Comparison of ENCODE assay signal across 9 cellular contexts in the genomic region with DNA sequence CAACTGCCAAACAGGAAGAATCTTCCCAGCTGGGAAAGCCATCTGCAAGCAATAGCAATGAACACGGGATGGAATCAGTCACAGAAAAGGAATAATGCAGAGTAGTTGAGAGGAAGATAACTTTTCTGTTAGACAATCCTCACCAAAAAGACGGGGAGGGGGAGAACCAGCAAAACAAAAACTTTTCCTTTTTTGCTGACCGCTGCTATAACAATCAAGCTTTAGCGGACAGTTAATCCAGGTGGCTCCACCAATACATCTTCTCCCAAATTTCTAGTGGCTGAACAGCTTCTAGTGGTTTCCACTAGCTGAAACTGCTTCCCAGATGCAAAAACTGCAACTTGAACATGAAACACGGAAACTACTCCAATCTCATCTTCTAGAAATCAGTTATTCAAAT. TPM values are rescaled to one million over a fixed set of nuclear protein-coding genes. Genes with fewer than 3 reads are reported as not detected.
DNase-seq lines count a peak whose midpoint lies in the region; ATAC-seq and TF ChIP-seq lines count a peak whose summit lies in the region.
"Had no signal": no experiment of that assay in that cellular context is flagged by ENCODE, and none has a peak within 500 bp of the region (broad histone marks: within the 10 kb centered on the region; RNA-seq: fewer than 3 reads in every experiment).

No MANE protein-coding gene starts in this region.

- no peak overlapping the region for H3K18ac ChIP-seq in IMR-90 (ENCODE audit: low read depth, low read length)

- peak overlapping the region; percentile 99 for H3K4me3 ChIP-seq in ACC112 (ENCODE audit: low read depth, low read length)
- H3K4me3 ChIP-seq in IMR-90 (ENCODE audit: insufficient read depth, low read depth, low read length): peak overlapping the region; percentile 87
- H3K4me3 ChIP-seq in mucosa of stomach (ENCODE audit: low read length): peak overlapping the region; percentile 85

- H4K20me1 ChIP-seq in IMR-90 (ENCODE audit: insufficient read depth, low read length): peaks cover 57% of the 10 kb centered on the region

- no peak for TF ChIP-seq RAD21 in IMR-90 (IDR thresholded peaks at IDR 0.05; ENCODE audit: low read length)

- DNase-seq in IMR-90 (no peak), DMS153 (lab: John Stamatoyannopoulos, UW) (no peak), NCI-H1048 (lab: John Stamatoyannopoulos, UW) (no peak)
- DNase-seq in central memory CD8-positive, alpha-beta T cell (ENCODE audit: low spot score in 2 of 2): no peak
- DNase-seq: NCI-H345 had no signal

- H3K9me3 Mint-ChIP-seq in central memory CD8-positive, alpha-beta T cell: no peaks in the 10 kb centered on the region

- H3K9me3 ChIP-seq in IMR-90 (ENCODE audit: control insufficient read depth, insufficient read depth, low read length) (no peaks in the 10 kb centered on the region), mucosa of stomach (ENCODE audit: control insufficient read depth, low read length) (no peaks in the 10 kb centered on the region)

- H3K27ac ChIP-seq in ACC112 (ENCODE audit: low read depth, low read length) (peak overlapping the region; percentile 84; the same call in 1 of the 2 replicates), IMR-90 (ENCODE audit: insufficient read depth, low read length) (peak overlapping the region; percentile 86)

- H3K56ac ChIP-seq in IMR-90 (ENCODE audit: extremely low read depth, insufficient read depth, low read length): peak overlapping the region; percentile 79

- WGBS in IMR-90 (ENCODE audit: extremely low coverage in 2 of 2, insufficient read length in 1 of 2), 2 experiments: 37% methylated on average over 2 of the region's 5 CpGs; no CpG with 5 or more reads in 1 of the 2 experiments

- peak overlapping the region; percentile 92 for H3K4me2 ChIP-seq in IMR-90 (ENCODE audit: low read depth, low read length)

- ATAC-seq in IMR-90 (ENCODE audit: low read depth) (no peak), HG02885 (IDR thresholded peaks at IDR 0.05; ENCODE audit: poor library complexity, unreplicated experiment) (no peak), HG02798 (IDR thresholded peaks at IDR 0.05; ENCODE audit: poor library complexity, unreplicated experiment) (no peak)
- no peak for ATAC-seq in central memory CD8-positive, alpha-beta T cell (replicated peaks; ENCODE audit: extremely low read depth, poor library complexity, severe bottlenecking)

- dilution Hi-C loops in IMR-90 (cut with HindIII; ENCODE audit: low sequenced_read_pairs, unreplicated experiment): no loop called here

- no peak overlapping the region for H2BK5ac ChIP-seq in IMR-90 (ENCODE audit: low read depth, low read length, poor library complexity, severe bottlenecking)

- H3K27ac Mint-ChIP-seq in central memory CD8-positive, alpha-beta T cell (ENCODE audit: low read depth): peak overlapping the region; percentile 94

- peaks cover 24% of the 10 kb centered on the region for H3K4me1 ChIP-seq in ACC112 (ENCODE audit: control insufficient read depth, insufficient read depth, low read length, unreplicated experiment)
- peaks cover 8% of the 10 kb centered on the region for H3K4me1 ChIP-seq in IMR-90 (ENCODE audit: control insufficient read depth, insufficient read depth, low read length)
- H3K4me1 ChIP-seq in mucosa of stomach (ENCODE audit: control insufficient read depth, insufficient read depth, low read length): peaks cover 42% of the 10 kb centered on the region

- no TSS peak for BruUV-seq in IMR-90 (replicated peaks; lab: Mats Ljungman, UMichigan)

- H3K4me3 Mint-ChIP-seq in central memory CD8-positive, alpha-beta T cell: peak overlapping the region; percentile 90

- TF ChIP-seq CTCF in IMR-90 (conservative IDR thresholded peaks at IDR 0.05; ENCODE audit: low read depth, low read length): no peak

- H3K27me3 ChIP-seq in ACC112 (ENCODE audit: insufficient read depth, low read length) (no peaks in the 10 kb centered on the region), IMR-90 (ENCODE audit: control insufficient read depth, insufficient read depth, low read length) (no peaks in the 10 kb centered on the region), mucosa of stomach (ENCODE audit: control insufficient read depth, insufficient read depth, low read length) (no peaks in the 10 kb centered on the region)

- H3K14ac ChIP-seq in IMR-90 (replicated peaks; ENCODE audit: low read depth, low read length): peak overlapping the region; percentile 69

- CTCF ChIA-PET in IMR-90 (lab: Yijun Ruan, JAX): interaction anchor here (0.6 to 1.0 kb wide), 3 partner anchors 9 to 95 kb away, joined by 3 read pairs; no protein-coding TSS in a partner anchor

- H4K8ac ChIP-seq in IMR-90 (ENCODE audit: low read depth in 2 of 2, low read length in 2 of 2): peak overlapping the region; percentile 16 to 84; a peak in 3 of 4 replicates

- H2BK20ac ChIP-seq in IMR-90 (ENCODE audit: low read depth, low read length): no peak overlapping the region

- H4K5ac ChIP-seq in IMR-90 (ENCODE audit: low read depth, low read length): no peak overlapping the region; the same call in 1 of the 2 replicates

- peaks cover 43% of the 10 kb centered on the region for H3K4me1 Mint-ChIP-seq in central memory CD8-positive, alpha-beta T cell

- H3K4ac ChIP-seq in IMR-90 (ENCODE audit: low read depth, low read length): peak overlapping the region; percentile 85

- H3K27me3 Mint-ChIP-seq in central memory CD8-positive, alpha-beta T cell: no peaks in the 10 kb centered on the region

- no peak for TF ChIP-seq POLR2A in IMR-90 (IDR thresholded peaks at IDR 0.05; ENCODE audit: low read depth, low read length)

- H3K23ac ChIP-seq in IMR-90 (ENCODE audit: low read depth, low read length): peak overlapping the region; percentile 86

- peak overlapping the region; percentile 99 for H2AK9ac ChIP-seq in IMR-90 (replicated peaks; ENCODE audit: low read depth, low read length, poor library complexity)

- H3K36me3 Mint-ChIP-seq in central memory CD8-positive, alpha-beta T cell (ENCODE audit: insufficient read depth): peaks cover 14% of the 10 kb centered on the region

- intact Hi-C loops in IMR-90 (cut with micrococcal nuclease): loop anchor here (2.0 to 5.0 kb wide), 4 partner anchors 46 to 300 kb away; a partner anchor contains a TSS

- no peak overlapping the region for H2BK15ac ChIP-seq in IMR-90 (ENCODE audit: low read depth, low read length)

- H2BK120ac ChIP-seq in IMR-90 (ENCODE audit: low read depth, low read length): no peak overlapping the region

- H3K9ac ChIP-seq in IMR-90 (ENCODE audit: low read depth, low read length) (peak overlapping the region; percentile 91), mucosa of stomach (ENCODE audit: low read length) (peak overlapping the region; percentile 95)

- H2AK5ac ChIP-seq in IMR-90 (ENCODE audit: low read depth, low read length): peak overlapping the region; percentile 70; the same call in 1 of the 2 replicates

- peak overlapping the region; percentile 48; the same call in 1 of the 2 replicates for H4K91ac ChIP-seq in IMR-90 (ENCODE audit: insufficient read depth, low read depth, low read length)

- POLR2A ChIA-PET in IMR-90 (lab: Charles Lee; ENCODE audit: unreplicated experiment): interaction anchor here (0.5 to 0.7 kb wide), 3 partner anchors 14 to 73 kb away, joined by 3 to 10 read pairs (median 4); no protein-coding TSS in a partner anchor

- in situ Hi-C loops in IMR-90 (cut with MboI; ENCODE audit: low sequenced_read_pairs): no loop called here

- H3K79me2 ChIP-seq in ACC112 (ENCODE audit: control insufficient read depth, insufficient read depth, low read length, unreplicated experiment): peaks cover 83% of the 10 kb centered on the region

- peaks cover 23 to 86% of the 10 kb centered on the region in 2 experiments for H3K79me1 ChIP-seq in IMR-90 (ENCODE audit: low read depth in 1 of 2, low read length in 2 of 2)

- no peaks in the 10 kb centered on the region for H3K36me3 ChIP-seq in ACC112 (ENCODE audit: insufficient read depth, low read length)
- peaks cover 20% of the 10 kb centered on the region for H3K36me3 ChIP-seq in IMR-90 (ENCODE audit: control insufficient read depth, insufficient read depth, low read length)
- peaks cover 4% of the 10 kb centered on the region for H3K36me3 ChIP-seq in mucosa of stomach (ENCODE audit: control insufficient read depth, insufficient read depth, low read length)

- peaks cover 37% of the 10 kb centered on the region for H3K9me1 ChIP-seq in IMR-90 (ENCODE audit: insufficient read depth, low read length)

- H2AFZ ChIP-seq in ACC112 (ENCODE audit: low read length, unreplicated experiment): no peak overlapping the region
- no peak overlapping the region for H2AFZ ChIP-seq in IMR-90 (replicated peaks; ENCODE audit: low read length, poor library complexity)

TF ChIP-seq in IMR-90, 13 proteins besides CTCF, POLR2A, EP300 and RAD21:
- peak; percentile 58 for TF ChIP-seq MAFK (IDR thresholded peaks at IDR 0.05; ENCODE audit: low read depth, low read length)
- TF ChIP-seq, protein P1, sequence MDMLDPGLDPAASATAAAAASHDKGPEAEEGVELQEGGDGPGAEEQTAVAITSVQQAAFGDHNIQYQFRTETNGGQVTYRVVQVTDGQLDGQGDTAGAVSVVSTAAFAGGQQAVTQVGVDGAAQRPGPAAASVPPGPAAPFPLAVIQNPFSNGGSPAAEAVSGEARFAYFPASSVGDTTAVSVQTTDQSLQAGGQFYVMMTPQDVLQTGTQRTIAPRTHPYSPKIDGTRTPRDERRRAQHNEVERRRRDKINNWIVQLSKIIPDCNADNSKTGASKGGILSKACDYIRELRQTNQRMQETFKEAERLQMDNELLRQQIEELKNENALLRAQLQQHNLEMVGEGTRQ (IDR thresholded peaks at IDR 0.05; ENCODE audit: low read depth, low read length): no peak

RNA-seq across cellular contexts. Expression of a gene that starts 1.0 kb away (rescaled TPM):
- 19.2 and 19.9 TPM in 2 replicates for total RNA-seq in IMR-90 (2012; rRNA removed)
- polyA plus RNA-seq in IMR-90 (2012; rRNA removed): 44.7 and 57.6 TPM in 2 replicates
- polyA plus RNA-seq in IMR-90 (2012; cell fraction: cytosol; rRNA removed): 38.0 and 64.3 TPM in 2 replicates
- polyA plus RNA-seq in IMR-90 (2012; cell fraction: nucleus; rRNA removed; ENCODE audit: low replicate concordance): 17.1 and 33.2 TPM in 2 replicates

RNA-seq across cellular contexts. Expression of a gene that starts 40.2 kb away (rescaled TPM):
- total RNA-seq in IMR-90 (2012; rRNA removed): 0.56 and 0.90 TPM in 2 replicates
- polyA plus RNA-seq in IMR-90 (2012; rRNA removed): 4.1 and 4.3 TPM in 2 replicates
- polyA plus RNA-seq in IMR-90 (2012; cell fraction: cytosol; rRNA removed): 2.2 and 5.3 TPM in 2 replicates
- polyA plus RNA-seq in IMR-90 (2012; cell fraction: nucleus; rRNA removed; ENCODE audit: low replicate concordance): 4.7 and 7.3 TPM in 2 replicates
